Comparison of ENCODE assay signal across 8 cellular contexts in the genomic region with DNA sequence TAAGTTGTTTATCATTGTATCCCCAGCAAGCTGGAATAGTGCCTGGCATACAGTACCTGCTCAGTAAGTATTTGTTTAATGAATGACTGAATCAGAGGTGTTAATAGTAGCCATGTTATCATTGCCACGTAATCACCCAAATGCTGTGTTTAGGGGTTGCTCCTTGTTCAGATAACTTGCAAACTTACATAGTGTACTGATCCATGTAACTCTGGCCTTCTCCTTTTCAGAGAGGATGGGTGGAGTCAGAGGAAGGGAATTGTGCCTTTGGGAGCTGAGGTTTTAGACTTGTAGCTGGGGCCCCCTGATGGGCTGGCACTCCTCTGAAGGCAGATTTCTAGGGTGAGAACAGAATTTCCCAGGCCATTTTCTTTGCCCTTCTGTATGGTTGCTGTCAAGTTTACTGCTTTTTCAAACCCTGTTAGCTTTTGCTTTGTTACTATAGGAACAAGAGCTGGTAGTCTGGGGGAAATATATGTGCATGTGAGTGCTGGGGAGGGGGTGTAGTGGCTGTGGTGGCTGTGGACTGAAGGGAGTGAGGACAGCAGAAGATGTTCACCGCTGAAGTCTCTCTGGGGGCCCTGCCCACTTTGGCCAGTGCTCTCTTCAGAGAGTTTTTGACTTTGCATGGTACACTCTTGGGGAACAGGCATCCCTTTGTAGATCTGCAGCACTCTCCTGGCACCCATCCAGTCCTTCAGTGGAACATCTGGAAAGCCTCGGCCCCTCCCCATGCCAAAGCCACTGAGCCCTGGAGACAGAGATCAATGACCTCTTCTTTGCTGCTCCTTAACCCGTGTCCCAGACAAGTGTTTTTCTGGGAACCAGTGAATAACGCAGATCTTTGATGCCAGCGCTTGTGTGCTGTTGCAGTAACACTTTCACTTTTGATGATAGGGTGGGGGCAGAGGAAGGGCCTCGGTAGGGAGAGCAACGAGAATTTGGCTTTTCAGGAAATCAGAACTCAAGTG.
A peak's percentile ranks its signal among the peaks of the same experiment; 100 is the strongest.
DNase-seq lines count a peak whose midpoint lies in the region; TF ChIP-seq lines count a peak whose summit lies in the region.

No MANE protein-coding gene starts in this region.

- no peaks in the 10 kb centered on the region for H3K79me2 ChIP-seq in mesendoderm (ENCODE audit: control insufficient read depth, insufficient read depth, low read length)

- H2BK120ac ChIP-seq in mesendoderm (ENCODE audit: low read depth, low read length): no peak overlapping the region

- H3K36me3 ChIP-seq in SJCRH30 (no peaks in the 10 kb centered on the region), colonic mucosa (no peaks in the 10 kb centered on the region), mesendoderm (ENCODE audit: control insufficient read depth, insufficient read depth, low read length) (no peaks in the 10 kb centered on the region), tibial artery (no peaks in the 10 kb centered on the region)

- H4K5ac ChIP-seq in mesendoderm (ENCODE audit: low read length): no peak overlapping the region

- H3K4me3 ChIP-seq in SJCRH30 (0 out of 2 replicates have a peak overlapping the region, but pooled peaks have one; percentile 2), colonic mucosa (no peak overlapping the region), mesendoderm (ENCODE audit: low read length) (no peak overlapping the region), tibial artery (peak overlapping the region; percentile 26 to 38)

- no peak overlapping the region for H3K27ac ChIP-seq in SJCRH30
- H3K27ac ChIP-seq in colonic mucosa: no peak overlapping the region
- H3K27ac ChIP-seq in mesendoderm (ENCODE audit: low read depth, low read length): no peak overlapping the region
- peak overlapping the region in 1 of 2 donors; percentile 24 for H3K27ac ChIP-seq in tibial artery

- intact Hi-C loops in colonic mucosa (cut with DNase I): no loop called here
- intact Hi-C loops in tibial artery (cut with DNase I; ENCODE audit: low total_unique reads): no loop called here

- H3K4ac ChIP-seq in mesendoderm (ENCODE audit: low read depth, low read length): no peak overlapping the region

- no peak overlapping the region for H3K56ac ChIP-seq in mesendoderm (ENCODE audit: low read length)

- no peak overlapping the region for H3K9ac ChIP-seq in colonic mucosa (ENCODE audit: low read depth in 2 of 2, low read length in 2 of 2)
- no peak overlapping the region for H3K9ac ChIP-seq in mesendoderm (ENCODE audit: low read length)

- H2AK5ac ChIP-seq in mesendoderm (ENCODE audit: low read length): no peak overlapping the region

- H3K23ac ChIP-seq in mesendoderm (ENCODE audit: low read length): no peak overlapping the region

- H3K27me3 ChIP-seq in SJCRH30 (no peaks in the 10 kb centered on the region), colonic mucosa (no peaks in the 10 kb centered on the region), mesendoderm (ENCODE audit: insufficient read depth, low read length, poor library complexity) (no peaks in the 10 kb centered on the region), tibial artery (no peaks in the 10 kb centered on the region)

- peaks cover 10% of the 10 kb centered on the region for H3K4me1 ChIP-seq in SJCRH30
- peaks cover 4% of the 10 kb centered on the region for H3K4me1 ChIP-seq in colonic mucosa
- H3K4me1 ChIP-seq in mesendoderm (ENCODE audit: control insufficient read depth, low read depth, low read length): no peaks in the 10 kb centered on the region
- peaks cover 0 to 16% (median 12%) of the 10 kb centered on the region in 4 donors for H3K4me1 ChIP-seq in tibial artery

- no peak overlapping the region for H3K4me2 ChIP-seq in mesendoderm (ENCODE audit: low read length)

- no peak overlapping the region for H4K8ac ChIP-seq in mesendoderm (ENCODE audit: low read depth, low read length)

- H2BK15ac ChIP-seq in mesendoderm (replicated peaks; ENCODE audit: low read depth): no peak overlapping the region

- no peaks in the 10 kb centered on the region for H3K79me1 ChIP-seq in mesendoderm (ENCODE audit: low read length)

- no peak overlapping the region for H2BK5ac ChIP-seq in mesendoderm (ENCODE audit: low read length)

- H3K18ac ChIP-seq in mesendoderm (ENCODE audit: low read length): no peak overlapping the region

- no peak for TF ChIP-seq CTCF in colonic mucosa (IDR thresholded peaks at IDR 0.05)
- no peak for TF ChIP-seq CTCF in tibial artery (IDR thresholded peaks at IDR 0.05)

- no peaks in the 10 kb centered on the region for H3K9me3 ChIP-seq in SJCRH30 (replicated peaks)
- no peaks in the 10 kb centered on the region for H3K9me3 ChIP-seq in colonic mucosa
- no peaks in the 10 kb centered on the region for H3K9me3 ChIP-seq in tibial artery

- DNase-seq in NCI-H2171 treated with DMSO at 0.1 percent for 48 hours (lab: John Stamatoyannopoulos, UW) (peak; percentile 32), NCI-H2171 (lab: John Stamatoyannopoulos, UW) (no peak), SJCRH30 (peak; percentile 71 to 84), colonic mucosa (peak; percentile 35), mesendoderm (peak; percentile 21), tibial artery (peak in 1 of 2 donors; percentile 44), RKO (ENCODE audit: low spot score) (no peak), SW480 (ENCODE audit: low spot score) (no peak)

- no CpG with 5 or more reads among the region's 8 CpGs for WGBS in mesendoderm (ENCODE audit: extremely low coverage, insufficient coverage, low lambda C conversion rate)

Comparison
In these comparisons a context has a peak if more than half of its experiments do, and no peak if none do; other contexts are left out.
1. DNase-seq: peak in NCI-H2171 treated with DMSO at 0.1 percent for 48 hours (single experiment), SJCRH30 (2 of 2), colonic mucosa (single experiment) and mesendoderm (single experiment); none in NCI-H2171 (single experiment), RKO (single experiment) and SW480 (single experiment).
2. H3K4me3 ChIP-seq: peak in SJCRH30 (single experiment) and tibial artery (2 of 2); none in colonic mucosa (single experiment) and mesendoderm (single experiment).